Comparison of ENCODE assay signal across 17 cellular contexts in the genomic region with DNA sequence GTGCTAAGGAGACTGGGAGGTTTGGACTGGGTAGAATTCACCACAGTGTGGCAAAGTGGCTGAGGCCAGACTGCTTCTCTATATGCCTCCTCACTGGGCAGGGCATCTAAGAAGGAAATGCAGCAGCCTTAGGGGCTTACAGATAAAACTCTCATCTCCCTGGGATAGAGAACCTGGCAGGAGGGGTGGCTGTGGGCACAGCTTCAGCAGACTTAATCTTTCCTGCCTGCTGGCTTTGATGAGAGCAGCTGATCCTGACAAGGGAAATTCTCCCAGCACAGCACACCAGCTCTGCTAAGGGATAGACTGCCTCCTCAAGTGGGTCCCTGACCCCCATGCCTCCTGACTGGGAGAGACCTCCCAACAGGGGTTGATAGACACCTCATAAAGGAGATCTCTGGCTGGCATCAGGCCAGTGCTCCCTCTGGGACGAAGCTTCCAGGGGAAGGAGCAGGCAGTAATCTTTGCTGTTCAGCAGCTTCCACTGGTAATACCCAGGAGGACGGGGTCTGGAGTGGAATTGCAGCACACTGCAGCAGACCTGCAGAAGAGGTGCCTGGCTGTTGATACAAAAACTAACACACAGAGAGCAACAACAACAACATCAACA. TPM values are rescaled to one million over a fixed set of nuclear protein-coding genes. Genes with fewer than 3 reads are reported as not detected.
DNase-seq lines count a peak whose midpoint lies in the region; ATAC-seq and TF ChIP-seq lines count a peak whose summit lies in the region.
"Had no signal": no experiment of that assay in that cellular context is flagged by ENCODE, and none has a peak within 500 bp of the region (broad histone marks: within the 10 kb centered on the region; RNA-seq: fewer than 3 reads in every experiment).

No MANE protein-coding gene starts in this region.

- H3K4me1 ChIP-seq in heart left ventricle = peaks cover 0 to 11% (median 3%) of the 10 kb centered on the region in 12 donors

- H3K36me3 ChIP-seq in heart left ventricle (peaks cover 0 to 68% (median 25%) of the 10 kb centered on the region in 9 donors), WERI-Rb-1 (no peaks in the 10 kb centered on the region)

- peaks cover 45% of the 10 kb centered on the region for H3K9me3 Mint-ChIP-seq in nephron progenitor cell
- H3K9me3 Mint-ChIP-seq in stimulated activated effector memory CD8-positive, alpha-beta T cell treated with anti-CD3 and anti-CD28 coated beads, Interleukin-12 subunit alpha, Interleukin-12 subunit beta, amount 100 ng/mL, for 72 hours = peaks cover 11% of the 10 kb centered on the region
- peaks cover 14% of the 10 kb centered on the region in 2 donors for H3K9me3 Mint-ChIP-seq in stimulated activated naive CD8-positive, alpha-beta T cell treated with anti-CD3 and anti-CD28 coated beads, Interleukin-15, amount 100 ng/mL, for 72 hours

- no peak overlapping the region for H3K27ac ChIP-seq in heart left ventricle
- H3K27ac ChIP-seq in WERI-Rb-1 = no peak overlapping the region

- H3K4me1 Mint-ChIP-seq in nephron progenitor cell = no peaks in the 10 kb centered on the region
- peaks cover 35% of the 10 kb centered on the region for H3K4me1 Mint-ChIP-seq in stimulated activated effector memory CD8-positive, alpha-beta T cell treated with anti-CD3 and anti-CD28 coated beads, Interleukin-12 subunit alpha, Interleukin-12 subunit beta, amount 100 ng/mL, for 72 hours
- peaks cover 18% of the 10 kb centered on the region for H3K4me1 Mint-ChIP-seq in stimulated activated naive CD8-positive, alpha-beta T cell treated with anti-CD3 and anti-CD28 coated beads, Interleukin-15, amount 100 ng/mL, for 72 hours
- H3K4me1 Mint-ChIP-seq: CD14-positive monocyte had no signal

- TF ChIP-seq CTCF in heart left ventricle (IDR thresholded peaks at IDR 0.05) = no peak
- TF ChIP-seq CTCF in WERI-Rb-1 (IDR thresholded peaks at IDR 0.05; ENCODE audit: low read depth, low read length) = no peak
- no peak for TF ChIP-seq CTCF in nephron progenitor cell (IDR thresholded peaks at IDR 0.05)

- intact Hi-C loops in Right ventricle myocardium superior (cut with DNase I) (no loop called here), heart left ventricle (cut with DNase I) (no loop called here)

- H3K9me3 ChIP-seq in heart left ventricle (peaks cover 0 to 26% (median 0%) of the 10 kb centered on the region in 12 donors), WERI-Rb-1 (ENCODE audit: severe bottlenecking) (no peaks in the 10 kb centered on the region)

- H3K4me3 ChIP-seq in heart left ventricle = no peak overlapping the region
- H3K4me3 ChIP-seq in WERI-Rb-1 (ENCODE audit: low read depth, low read length) = no peak overlapping the region

- no peaks in the 10 kb centered on the region for H3K27me3 Mint-ChIP-seq in nephron progenitor cell (ENCODE audit: low read depth, poor library complexity)
- H3K27me3 Mint-ChIP-seq in stimulated activated naive CD8-positive, alpha-beta T cell treated with anti-CD3 and anti-CD28 coated beads, Interleukin-15, amount 100 ng/mL, for 72 hours = no peaks in the 10 kb centered on the region
- H3K27me3 Mint-ChIP-seq: IgD-negative memory B cell had no signal

- H3K36me3 Mint-ChIP-seq in nephron progenitor cell (ENCODE audit: low read depth) = peaks cover 65% of the 10 kb centered on the region
- H3K36me3 Mint-ChIP-seq in stimulated activated effector memory CD8-positive, alpha-beta T cell treated with anti-CD3 and anti-CD28 coated beads, Interleukin-12 subunit alpha, Interleukin-12 subunit beta, amount 100 ng/mL, for 72 hours = peaks cover 53% of the 10 kb centered on the region

- H3K27me3 ChIP-seq in heart left ventricle (no peaks in the 10 kb centered on the region), WERI-Rb-1 (ENCODE audit: insufficient read depth, low read depth, severe bottlenecking) (no peaks in the 10 kb centered on the region)

- WGBS in heart left ventricle, 4 donors = 56 to 68% (median 62%) methylated on average over 2 of the region's 2 CpGs

- no peak for TF ChIP-seq POLR2A in heart left ventricle (IDR thresholded peaks at IDR 0.05)

- ATAC-seq in Right ventricle myocardium superior (ENCODE audit: poor library complexity) = peak; percentile 27
- ATAC-seq in heart left ventricle = no peak
- no peak for ATAC-seq in stimulated activated effector memory CD8-positive, alpha-beta T cell treated with anti-CD3 and anti-CD28 coated beads, Interleukin-12 subunit alpha, Interleukin-12 subunit beta, amount 100 ng/mL, for 72 hours
- no peak for ATAC-seq in stimulated activated naive CD8-positive, alpha-beta T cell treated with anti-CD3 and anti-CD28 coated beads, Interleukin-15, amount 100 ng/mL, for 72 hours

- no peak for DNase-seq in Right ventricle myocardium superior
- no peak for DNase-seq in heart left ventricle
- DNase-seq in D341Med (ENCODE audit: low spot score) = peak; percentile 75
- peak; percentile 29 for DNase-seq in WERI-Rb-1
- DNase-seq in nephron progenitor cell = no peak
- DNase-seq in NOMO-1 treated with dmso at 0.1 percent for 144 hours (lab: John Stamatoyannopoulos, UW; ENCODE audit: unreplicated experiment) = no peak
- no peak for DNase-seq in stimulated activated effector memory CD8-positive, alpha-beta T cell treated with anti-CD3 and anti-CD28 coated beads, Interleukin-12 subunit alpha, Interleukin-12 subunit beta, amount 100 ng/mL, for 72 hours (ENCODE audit: low spot score in 2 of 2)
- no peak for DNase-seq in stimulated activated naive CD8-positive, alpha-beta T cell treated with anti-CD3 and anti-CD28 coated beads, Interleukin-15, amount 100 ng/mL, for 72 hours
- DNase-seq: DMS79 treated with DMSO at 0.1 percent for 48 hours, NCI-H1105 treated with DMSO at 0.1 percent for 48 hours, NCI-H2029 treated with DMSO at 0.1 percent for 48 hours, NCI-H2171, NCI-H345, NCI-H524 treated with DMSO at 0.1 percent for 48 hours, SHP77 treated with DMSO at 0.1 percent for 48 hours had no signal

- peak overlapping the region; percentile 13 for H3K27ac Mint-ChIP-seq in nephron progenitor cell
- no peak overlapping the region for H3K27ac Mint-ChIP-seq in stimulated activated effector memory CD8-positive, alpha-beta T cell treated with anti-CD3 and anti-CD28 coated beads, Interleukin-12 subunit alpha, Interleukin-12 subunit beta, amount 100 ng/mL, for 72 hours
- no peak overlapping the region for H3K27ac Mint-ChIP-seq in stimulated activated naive CD8-positive, alpha-beta T cell treated with anti-CD3 and anti-CD28 coated beads, Interleukin-15, amount 100 ng/mL, for 72 hours
- H3K27ac Mint-ChIP-seq: CD14-positive monocyte, IgD-negative memory B cell had no signal

- H3K4me3 Mint-ChIP-seq in nephron progenitor cell = no peak overlapping the region
- H3K4me3 Mint-ChIP-seq in stimulated activated effector memory CD8-positive, alpha-beta T cell treated with anti-CD3 and anti-CD28 coated beads, Interleukin-12 subunit alpha, Interleukin-12 subunit beta, amount 100 ng/mL, for 72 hours = no peak overlapping the region
- no peak overlapping the region for H3K4me3 Mint-ChIP-seq in stimulated activated naive CD8-positive, alpha-beta T cell treated with anti-CD3 and anti-CD28 coated beads, Interleukin-15, amount 100 ng/mL, for 72 hours
- H3K4me3 Mint-ChIP-seq: CD14-positive monocyte, IgD-negative memory B cell had no signal

RNA-seq across cellular contexts. Expression of gene KIFAP3, which starts 25.2 kb away (rescaled TPM):
- total RNA-seq in Right ventricle myocardium superior (30.3 TPM), heart left ventricle (10 to 100 TPM; 31.0 to 75.0 (median 53.5) TPM)
- 10 to 100 TPM; 14.0 to 55.9 TPM for polyA plus RNA-seq in heart left ventricle

Comparison
In these comparisons a context has a peak if more than half of its experiments do, and no peak if none do; other contexts are left out.
1. DNase-seq: peak in D341Med (single experiment) and WERI-Rb-1 (single experiment); none in Right ventricle myocardium superior (single experiment), heart left ventricle (0 of 5), nephron progenitor cell (single experiment), NOMO-1 treated with dmso at 0.1 percent for 144 hours (single experiment), stimulated activated effector memory CD8-positive, alpha-beta T cell treated with anti-CD3 and anti-CD28 coated beads, Interleukin-12 subunit alpha, Interleukin-12 subunit beta, amount 100 ng/mL, for 72 hours (0 of 2) and stimulated activated naive CD8-positive, alpha-beta T cell treated with anti-CD3 and anti-CD28 coated beads, Interleukin-15, amount 100 ng/mL, for 72 hours (0 of 2).